ENCODE assay signal across 17 cellular contexts in the genomic region with DNA sequence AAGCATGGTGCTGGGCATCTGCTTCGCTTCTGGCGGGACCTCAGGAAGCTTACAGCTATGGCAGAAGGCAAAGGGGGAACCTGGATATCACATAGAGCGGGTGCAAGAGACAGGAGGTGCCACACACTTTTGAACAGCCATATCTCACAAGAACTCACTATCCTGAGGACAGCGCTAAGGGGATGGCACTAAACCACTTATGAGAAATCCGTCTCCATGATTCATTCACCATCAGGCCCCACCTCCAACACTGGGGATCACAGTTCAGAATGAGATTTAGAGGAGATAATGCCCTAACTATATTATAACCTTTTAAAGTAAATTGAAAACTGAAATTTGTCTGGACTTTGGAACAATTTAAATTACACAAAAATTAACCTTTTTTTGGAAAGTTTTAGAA. TPM values are rescaled to one million over a fixed set of nuclear protein-coding genes. Genes with fewer than 3 reads are reported as not detected.
DNase-seq lines count a peak whose midpoint lies in the region; ATAC-seq and TF ChIP-seq lines count a peak whose summit lies in the region.
"Had no signal": no experiment of that assay in that cellular context is flagged by ENCODE, and none has a peak within 500 bp of the region (broad histone marks: within the 10 kb centered on the region; RNA-seq: fewer than 3 reads in every experiment).

No MANE protein-coding gene starts in this region.

- no peak for TF ChIP-seq POLR2A in GM18505 (IDR thresholded peaks at IDR 0.05; ENCODE audit: borderline replicate concordance, extremely low read depth, insufficient read depth, insufficient read length)

- CTCF ChIA-PET in CD4-positive, alpha-beta memory T cell (lab: Charles Lee; ENCODE audit: partially characterized antibody) = interaction anchor here (0.8 to 0.9 kb wide), 2 partner anchors 69 to 289 kb away, joined by 3 read pairs; no protein-coding TSS in a partner anchor

- H3K27ac ChIP-seq in CD4-positive, alpha-beta memory T cell (ENCODE audit: low read depth, low read length) = no peak overlapping the region
- H3K27ac ChIP-seq: C4-2B, gastrocnemius medialis, left lung, upper lobe of right lung had no signal

- no peak overlapping the region for H3K4me3 Mint-ChIP-seq in T-helper 2 cell treated with Interferon-gamma antibody and Interleukin-4, amounts not matched to agents 5 μg/mL and 100 μg/mL, for 36 hours
- peak overlapping the region in 2 of 8 donors; percentile 12 to 35 for H3K4me3 Mint-ChIP-seq in CD4-positive, alpha-beta memory T cell
- H3K4me3 Mint-ChIP-seq in T-helper 17 cell = no peak overlapping the region
- H3K4me3 Mint-ChIP-seq: stimulated activated memory B cell treated with anti-CD40 and anti-IgM and Interleukin-4, amounts not matched to agents 10 μg/mL and 1 μg/mL and 100 μg/mL, for 72 hours had no signal

- POLR2A ChIA-PET in CD4-positive, alpha-beta memory T cell (lab: Charles Lee; ENCODE audit: partially characterized antibody) = interaction anchor here (0.8 to 1.1 kb wide), 3 partner anchors 18 to 45 kb away, joined by 3 to 6 read pairs (median 3); a partner anchor contains a TSS

- peak overlapping the region; percentile 3 for H3K27ac Mint-ChIP-seq in T-helper 2 cell treated with Interferon-gamma antibody and Interleukin-4, amounts not matched to agents 5 μg/mL and 100 μg/mL, for 36 hours
- H3K27ac Mint-ChIP-seq in CD4-positive, alpha-beta memory T cell = peak overlapping the region in 6 of 7 donors; percentile 55 to 91 (median 80)
- peak overlapping the region; percentile 0 for H3K27ac Mint-ChIP-seq in T-helper 17 cell
- H3K27ac Mint-ChIP-seq: stimulated activated memory B cell treated with anti-CD40 and anti-IgM and Interleukin-4, amounts not matched to agents 10 μg/mL and 1 μg/mL and 100 μg/mL, for 72 hours had no signal

- H3K27me3 Mint-ChIP-seq in T-helper 2 cell treated with Interferon-gamma antibody and Interleukin-4, amounts not matched to agents 5 μg/mL and 100 μg/mL, for 36 hours (ENCODE audit: low read depth) = no peaks in the 10 kb centered on the region
- no peaks in the 10 kb centered on the region for H3K27me3 Mint-ChIP-seq in CD4-positive, alpha-beta memory T cell
- no peaks in the 10 kb centered on the region for H3K27me3 Mint-ChIP-seq in T-helper 17 cell
- H3K27me3 Mint-ChIP-seq: stimulated activated memory B cell treated with anti-CD40 and anti-IgM and Interleukin-4, amounts not matched to agents 10 μg/mL and 1 μg/mL and 100 μg/mL, for 72 hours had no signal

- intact Hi-C loops in CD4-positive, alpha-beta memory T cell (cut with micrococcal nuclease) = no loop called here

- H3K36me3 Mint-ChIP-seq in T-helper 2 cell treated with Interferon-gamma antibody and Interleukin-4, amounts not matched to agents 5 μg/mL and 100 μg/mL, for 36 hours (ENCODE audit: low read depth) = peaks cover 52% of the 10 kb centered on the region
- peaks cover 25 to 26% of the 10 kb centered on the region in 2 donors for H3K36me3 Mint-ChIP-seq in CD4-positive, alpha-beta memory T cell
- peaks cover 9% of the 10 kb centered on the region for H3K36me3 Mint-ChIP-seq in T-helper 17 cell (ENCODE audit: low read depth)

- peaks cover 98% of the 10 kb centered on the region for H3K4me1 ChIP-seq in CD4-positive, alpha-beta memory T cell (ENCODE audit: insufficient read depth, low read length)

- no peak overlapping the region for H3K4me3 ChIP-seq in CD4-positive, alpha-beta memory T cell (ENCODE audit: low read length in 2 of 2)
- H3K4me3 ChIP-seq: gastrocnemius medialis, left lung, upper lobe of right lung had no signal

- no peaks in the 10 kb centered on the region for H3K9me3 Mint-ChIP-seq in T-helper 2 cell treated with Interferon-gamma antibody and Interleukin-4, amounts not matched to agents 5 μg/mL and 100 μg/mL, for 36 hours
- peaks cover 0 to 7% (median 2%) of the 10 kb centered on the region in 8 donors for H3K9me3 Mint-ChIP-seq in CD4-positive, alpha-beta memory T cell
- H3K9me3 Mint-ChIP-seq: stimulated activated memory B cell treated with anti-CD40 and anti-IgM and Interleukin-4, amounts not matched to agents 10 μg/mL and 1 μg/mL and 100 μg/mL, for 72 hours had no signal

- H3K36me3 ChIP-seq in CD4-positive, alpha-beta memory T cell (ENCODE audit: insufficient read depth, low read length) = no peaks in the 10 kb centered on the region
- H3K36me3 ChIP-seq: gastrocnemius medialis, left lung, upper lobe of right lung had no signal

- H3K27me3 ChIP-seq in CD4-positive, alpha-beta memory T cell (ENCODE audit: insufficient read depth, low read length) = no peaks in the 10 kb centered on the region
- H3K27me3 ChIP-seq: gastrocnemius medialis, left lung, upper lobe of right lung had no signal

- DNase-seq in T-helper 2 cell treated with Interferon-gamma antibody and Interleukin-4, amounts not matched to agents 5 μg/mL and 100 μg/mL, for 36 hours (ENCODE audit: low spot score) = peak; percentile 31
- no peak for DNase-seq in T-helper 2 cell
- DNase-seq in CD4-positive, alpha-beta memory T cell = no peak
- no peak for DNase-seq in T-helper 17 cell
- no peak for DNase-seq in AML-193 (lab: John Stamatoyannopoulos, UW)
- DNase-seq in NCI-H1092 (lab: John Stamatoyannopoulos, UW) = no peak
- DNase-seq: DMS79, gastrocnemius medialis, IMR-90, left lung, NCI-H1092 treated with DMSO at 0.1 percent for 48 hours, NCI-H69, upper lobe of right lung had no signal

- ATAC-seq in T-helper 17 cell = no peak
- ATAC-seq in esophagus mucosa = peak; percentile 34
- ATAC-seq in GM18505 (IDR thresholded peaks at IDR 0.05; ENCODE audit: unreplicated experiment) = no peak
- ATAC-seq: gastrocnemius medialis; left lung; stimulated activated memory B cell treated with anti-CD40 and anti-IgM and Interleukin-4, amounts not matched to agents 10 μg/mL and 1 μg/mL and 100 μg/mL, for 72 hours; upper lobe of right lung had no signal

- H3K9me3 ChIP-seq in CD4-positive, alpha-beta memory T cell (ENCODE audit: control insufficient read depth in 1 of 2, low read length in 2 of 2) = no peaks in the 10 kb centered on the region
- H3K9me3 ChIP-seq in T-helper 17 cell (ENCODE audit: control insufficient read depth, low read length, poor library complexity, severe bottlenecking) = no peaks in the 10 kb centered on the region
- H3K9me3 ChIP-seq: gastrocnemius medialis, left lung, upper lobe of right lung had no signal

- H3K4me1 Mint-ChIP-seq in T-helper 2 cell treated with Interferon-gamma antibody and Interleukin-4, amounts not matched to agents 5 μg/mL and 100 μg/mL, for 36 hours (ENCODE audit: low read depth) = peaks cover 59% of the 10 kb centered on the region
- peaks cover 58 to 60% (median 59%) of the 10 kb centered on the region in 4 donors for H3K4me1 Mint-ChIP-seq in CD4-positive, alpha-beta memory T cell
- H3K4me1 Mint-ChIP-seq in T-helper 17 cell = peaks cover 52% of the 10 kb centered on the region

RNA-seq across cellular contexts. Expression of a gene that starts 37.8 kb away (rescaled TPM):
- 10 to 100 TPM in 1 of 2 experiments, 1 to 10 TPM in 1; 6.8 to 10.0 TPM for total RNA-seq in CD4-positive, alpha-beta memory T cell
- 1 to 10 TPM in 1 of 2 donors, not detected in 1; 2.2 TPM for polyA plus RNA-seq in CD4-positive, alpha-beta memory T cell
- total RNA-seq in T-helper 17 cell (10 to 100 TPM in 1 of 2 donors, 1 to 10 TPM in 1; 9.0 to 11.4 TPM), esophagus mucosa (1.1 TPM)
- polyA plus RNA-seq: IMR-90 had no signal

RNA-seq across cellular contexts. Expression of a gene that starts 44.8 kb away (rescaled TPM):
- 100 to 1,000 TPM; 108 to 116 TPM for total RNA-seq in CD4-positive, alpha-beta memory T cell
- 10 to 100 TPM; 27.0 to 28.9 TPM for polyA plus RNA-seq in CD4-positive, alpha-beta memory T cell
- 100 to 1,000 TPM; 192 to 199 TPM for total RNA-seq in T-helper 17 cell
- 34.0 TPM for total RNA-seq in esophagus mucosa

Comparison
In these comparisons a context has a peak if more than half of its experiments do, and no peak if none do; other contexts are left out.
1. H3K27ac Mint-ChIP-seq: peak in every context shown above with its lines; median percentile 80 in CD4-positive, alpha-beta memory T cell; 3 in T-helper 2 cell treated with Interferon-gamma antibody and Interleukin-4, amounts not matched to agents 5 μg/mL and 100 μg/mL, for 36 hours; 0 in T-helper 17 cell.